Comparison of ENCODE assay signal across 8 cellular contexts in genomic region chr1:26853156-26853555, GRCh38. TPM values are rescaled to one million over a fixed set of nuclear protein-coding genes. Genes with fewer than 3 reads are reported as not detected.
DNase-seq lines count a peak whose midpoint lies in the region; ATAC-seq, FAIRE-seq and TF ChIP-seq lines count a peak whose summit lies in the region.

No MANE protein-coding gene starts in this region.

- FAIRE-seq in GM12891 (lab: Jason Lieb, UNC), result peak; percentile 92

- DNase-seq in A172 (ENCODE audit: low spot score), result peak; percentile 87
- DNase-seq in GM12891 (ENCODE audit: insufficient read length, low spot score), result peak; percentile 80
- peak; percentile 89 for DNase-seq in NCI-H2196 (lab: John Stamatoyannopoulos, UW; ENCODE audit: unreplicated experiment)
- peak; percentile 64 for DNase-seq in central memory CD4-positive, alpha-beta T cell
- peak; percentile 86 for DNase-seq in left lobe of liver (ENCODE audit: low spot score)
- DNase-seq in stimulated activated CD4-positive, alpha-beta T cell treated with anti-CD3 and anti-CD28 coated beads, Interleukin-4, amount 100 ng/mL, for 24 hours, result peak; percentile 86

- ATAC-seq in activated CD4-positive, CD25-positive, alpha-beta regulatory T cell treated with anti-CD3 and anti-CD28 coated beads, Interleukin-2, amount 50 U/mL, for 24 hours, result peak; percentile 87 to 93
- peak; percentile 90 for ATAC-seq in left lobe of liver
- ATAC-seq in GM19395 (IDR thresholded peaks at IDR 0.05; ENCODE audit: unreplicated experiment), result no peak

- TF ChIP-seq POLR2A in GM12891 (IDR thresholded peaks at IDR 0.05; ENCODE audit: low read depth, low read length), result no peak

TF ChIP-seq in GM12891, 5 proteins besides CTCF, POLR2A, EP300 and RAD21:
- no peak for TF ChIP-seq PAX5 (IDR thresholded peaks at IDR 0.05; ENCODE audit: insufficient read depth, low read length, severe bottlenecking)
- no peak for TF ChIP-seq SPI1 (IDR thresholded peaks at IDR 0.05; ENCODE audit: low read depth, low read length)
- no peak for TF ChIP-seq POLR2AphosphoS5 (IDR thresholded peaks at IDR 0.05; ENCODE audit: low read depth, low read length)
- TF ChIP-seq POU2F2 (IDR thresholded peaks at IDR 0.05; ENCODE audit: low read depth, low read length), result no peak
- no peak for TF ChIP-seq TAF1 (IDR thresholded peaks at IDR 0.05; ENCODE audit: low read depth, low read length)
TF ChIP-seq in GM12891: peak in this region for 0.

RNA-seq across cellular contexts. Expression of gene SFN, which starts 9.8 kb away (rescaled TPM):
- total RNA-seq in A172 (2014; rRNA removed; shearing (Covaris generic)), result 20.6 and 30.1 TPM in 2 replicates
- polyA plus RNA-seq in GM12891 (2012; ENCODE audit: low read depth, missing spikeins), result 4.7 TPM
- 0.40 TPM for total RNA-seq in left lobe of liver

RNA-seq across cellular contexts. Expression of gene ZDHHC18, which starts 26.7 kb away (rescaled TPM):
- 15.0 and 32.4 TPM in 2 replicates for total RNA-seq in A172 (2014; rRNA removed; shearing (Covaris generic))
- polyA plus RNA-seq in GM12891 (2012; ENCODE audit: low read depth, missing spikeins), result 24.3 TPM
- 10.3 TPM for total RNA-seq in left lobe of liver

RNA-seq across cellular contexts. Expression of gene GPN2, which starts 36.9 kb away (rescaled TPM):
- 6.0 and 6.8 TPM in 2 replicates for total RNA-seq in A172 (2014; rRNA removed; shearing (Covaris generic))
- 23.7 TPM for polyA plus RNA-seq in GM12891 (2012; ENCODE audit: low read depth, missing spikeins)
- total RNA-seq in left lobe of liver, result 15.9 TPM

RNA-seq across cellular contexts. Expression of gene GPATCH3, which starts 47.1 kb away (rescaled TPM):
- total RNA-seq in A172 (2014; rRNA removed; shearing (Covaris generic)), result 5.0 and 5.9 TPM in 2 replicates
- polyA plus RNA-seq in GM12891 (2012; ENCODE audit: low read depth, missing spikeins), result 8.6 TPM
- total RNA-seq in left lobe of liver, result 7.1 TPM

Comparison
In these comparisons a context has a peak if more than half of its experiments do, and no peak if none do; other contexts are left out.
1. RNA of gene SFN, which starts 9.8 kb away (total RNA-seq): 20.6 to 30.1 TPM in A172; 0.40 TPM in left lobe of liver (single experiment); every median in the first group is over 10 times any median in the second.
2. Peak in every context shown above with its lines, with median percentiles within 50 percentile points of each other: DNase-seq.